ENCODE assay signal across 11 cellular contexts in genomic region chr13:79779761-79780160, GRCh38.
DNase-seq lines count a peak whose midpoint lies in the region; ATAC-seq and TF ChIP-seq lines count a peak whose summit lies in the region.
"Had no signal": no experiment of that assay in that cellular context is flagged by ENCODE, and none has a peak within 500 bp of the region (broad histone marks: within the 10 kb centered on the region; RNA-seq: fewer than 3 reads in every experiment).

No MANE protein-coding gene starts in this region.

- ATAC-seq in stimulated activated effector memory CD8-positive, alpha-beta T cell treated with anti-CD3 and anti-CD28 coated beads, Interleukin-12 subunit alpha, Interleukin-12 subunit beta, amount 100 ng/mL, for 72 hours = no peak

- TF ChIP-seq POLR2A in ovary (IDR thresholded peaks at IDR 0.05) = no peak

- H3K9me3 ChIP-seq in SJCRH30 (replicated peaks) (no peaks in the 10 kb centered on the region), ovary (no peaks in the 10 kb centered on the region), BE2C (no peaks in the 10 kb centered on the region)
- H3K9me3 ChIP-seq: stomach had no signal

- no peaks in the 10 kb centered on the region for H3K27me3 Mint-ChIP-seq in activated T-helper 2 cell treated with anti-CD3 and anti-CD28 coated beads, Interferon-gamma antibody, Interleukin-2, Interleukin-4, amounts not matched to agents 10 μg/mL and 5 μg/mL and 100 μg/mL, durations not matched to agents 14 hours and 24 hours and 36 hours (ENCODE audit: low read depth)

- no peaks in the 10 kb centered on the region for H3K36me3 Mint-ChIP-seq in stimulated activated effector memory CD8-positive, alpha-beta T cell treated with anti-CD3 and anti-CD28 coated beads, Interleukin-12 subunit alpha, Interleukin-12 subunit beta, amount 100 ng/mL, for 72 hours
- no peaks in the 10 kb centered on the region for H3K36me3 Mint-ChIP-seq in activated T-helper 2 cell treated with anti-CD3 and anti-CD28 coated beads, Interferon-gamma antibody, Interleukin-2, Interleukin-4, amounts not matched to agents 10 μg/mL and 5 μg/mL and 100 μg/mL, durations not matched to agents 14 hours and 24 hours and 36 hours (ENCODE audit: low read depth)

- peaks cover 85% of the 10 kb centered on the region for H3K4me1 ChIP-seq in SJCRH30
- peaks cover 7% of the 10 kb centered on the region for H3K4me1 ChIP-seq in ovary (ENCODE audit: insufficient read depth)
- H3K4me1 ChIP-seq in BE2C = peaks cover 24% of the 10 kb centered on the region

- no peaks in the 10 kb centered on the region for H3K4me1 Mint-ChIP-seq in stimulated activated effector memory CD8-positive, alpha-beta T cell treated with anti-CD3 and anti-CD28 coated beads, Interleukin-12 subunit alpha, Interleukin-12 subunit beta, amount 100 ng/mL, for 72 hours
- H3K4me1 Mint-ChIP-seq in activated T-helper 2 cell treated with anti-CD3 and anti-CD28 coated beads, Interferon-gamma antibody, Interleukin-2, Interleukin-4, amounts not matched to agents 10 μg/mL and 5 μg/mL and 100 μg/mL, durations not matched to agents 14 hours and 24 hours and 36 hours (ENCODE audit: low read depth) = no peaks in the 10 kb centered on the region

- TF ChIP-seq CTCF in foreskin fibroblast (IDR thresholded peaks at IDR 0.05; ENCODE audit: low read depth, low read length) (no peak), ovary (IDR thresholded peaks at IDR 0.05) (no peak), BE2C (IDR thresholded peaks at IDR 0.05; ENCODE audit: low read depth, low read length) (no peak)

- peak overlapping the region; percentile 96 for H3K27ac ChIP-seq in SJCRH30
- H3K27ac ChIP-seq in ovary = peak overlapping the region in 1 of 2 donors; percentile 49
- H3K27ac ChIP-seq: stomach had no signal

- H3K4me3 ChIP-seq in SJCRH30 (no peak overlapping the region), foreskin fibroblast (ENCODE audit: low read depth in 1 of 2, low read length in 2 of 2) (no peak overlapping the region), ovary (no peak overlapping the region), BE2C (ENCODE audit: low read depth, low read length) (no peak overlapping the region)
- H3K4me3 ChIP-seq: stomach had no signal

- H3K4me3 Mint-ChIP-seq in stimulated activated effector memory CD8-positive, alpha-beta T cell treated with anti-CD3 and anti-CD28 coated beads, Interleukin-12 subunit alpha, Interleukin-12 subunit beta, amount 100 ng/mL, for 72 hours = no peak overlapping the region
- no peak overlapping the region for H3K4me3 Mint-ChIP-seq in activated T-helper 2 cell treated with anti-CD3 and anti-CD28 coated beads, Interferon-gamma antibody, Interleukin-2, Interleukin-4, amounts not matched to agents 10 μg/mL and 5 μg/mL and 100 μg/mL, durations not matched to agents 14 hours and 24 hours and 36 hours (ENCODE audit: low read depth)

- peak; percentile 64 for DNase-seq in GM04503 (ENCODE audit: low read depth)
- peak; percentile 51 to 80 for DNase-seq in SJCRH30
- DNase-seq in foreskin fibroblast = peak; percentile 77 to 84
- DNase-seq in ovary = peak in 4 of 5 donors; percentile 26 to 56 (median 42)
- no peak for DNase-seq in BE2C
- DNase-seq in RKO (ENCODE audit: low spot score) = no peak
- no peak for DNase-seq in stimulated activated effector memory CD8-positive, alpha-beta T cell treated with anti-CD3 and anti-CD28 coated beads, Interleukin-12 subunit alpha, Interleukin-12 subunit beta, amount 100 ng/mL, for 72 hours (ENCODE audit: low spot score in 2 of 2)
- DNase-seq in activated T-helper 2 cell treated with anti-CD3 and anti-CD28 coated beads, Interferon-gamma antibody, Interleukin-2, Interleukin-4, amounts not matched to agents 10 μg/mL and 5 μg/mL and 100 μg/mL, durations not matched to agents 14 hours and 24 hours and 36 hours (ENCODE audit: low spot score) = no peak
- DNase-seq: DMS79, NCI-H2081 treated with DMSO at 0.1 percent for 48 hours, stomach had no signal

- WGBS in ovary, 3 donors = 8 to 30% (median 13%) methylated on average over 1 of the region's 1 CpG

- H3K27ac Mint-ChIP-seq in stimulated activated effector memory CD8-positive, alpha-beta T cell treated with anti-CD3 and anti-CD28 coated beads, Interleukin-12 subunit alpha, Interleukin-12 subunit beta, amount 100 ng/mL, for 72 hours = no peak overlapping the region
- no peak overlapping the region for H3K27ac Mint-ChIP-seq in activated T-helper 2 cell treated with anti-CD3 and anti-CD28 coated beads, Interferon-gamma antibody, Interleukin-2, Interleukin-4, amounts not matched to agents 10 μg/mL and 5 μg/mL and 100 μg/mL, durations not matched to agents 14 hours and 24 hours and 36 hours

- H3K36me3 ChIP-seq in SJCRH30 = no peaks in the 10 kb centered on the region
- H3K36me3 ChIP-seq in ovary = no peaks in the 10 kb centered on the region
- no peaks in the 10 kb centered on the region for H3K36me3 ChIP-seq in BE2C
- H3K36me3 ChIP-seq: stomach had no signal

- H3K27me3 ChIP-seq in SJCRH30 = no peaks in the 10 kb centered on the region
- H3K27me3 ChIP-seq in ovary = no peaks in the 10 kb centered on the region
- H3K27me3 ChIP-seq in BE2C = no peaks in the 10 kb centered on the region
- H3K27me3 ChIP-seq: stomach had no signal

- H3K9me3 Mint-ChIP-seq in stimulated activated effector memory CD8-positive, alpha-beta T cell treated with anti-CD3 and anti-CD28 coated beads, Interleukin-12 subunit alpha, Interleukin-12 subunit beta, amount 100 ng/mL, for 72 hours = no peaks in the 10 kb centered on the region
- no peaks in the 10 kb centered on the region for H3K9me3 Mint-ChIP-seq in activated T-helper 2 cell treated with anti-CD3 and anti-CD28 coated beads, Interferon-gamma antibody, Interleukin-2, Interleukin-4, amounts not matched to agents 10 μg/mL and 5 μg/mL and 100 μg/mL, durations not matched to agents 14 hours and 24 hours and 36 hours

- no peak for TF ChIP-seq EP300 in ovary (IDR thresholded peaks at IDR 0.05)

- intact Hi-C loops in ovary (cut with DNase I) = no loop called here
- intact Hi-C loops in activated T-helper 2 cell treated with anti-CD3 and anti-CD28 coated beads, Interferon-gamma antibody, Interleukin-2, Interleukin-4, amounts not matched to agents 10 μg/mL and 5 μg/mL and 100 μg/mL, durations not matched to agents 14 hours and 24 hours and 36 hours (cut with micrococcal nuclease) = no loop called here

Comparison
In these comparisons a context has a peak if more than half of its experiments do, and no peak if none do; other contexts are left out.
1. DNase-seq: peak in GM04503 (single experiment), SJCRH30 (2 of 2), foreskin fibroblast (2 of 2) and ovary (4 of 5); none in BE2C (single experiment), RKO (single experiment), stimulated activated effector memory CD8-positive, alpha-beta T cell treated with anti-CD3 and anti-CD28 coated beads, Interleukin-12 subunit alpha, Interleukin-12 subunit beta, amount 100 ng/mL, for 72 hours (0 of 2) and activated T-helper 2 cell treated with anti-CD3 and anti-CD28 coated beads, Interferon-gamma antibody, Interleukin-2, Interleukin-4, amounts not matched to agents 10 μg/mL and 5 μg/mL and 100 μg/mL, durations not matched to agents 14 hours and 24 hours and 36 hours (single experiment).